ENCODE assay signal across 8 cellular contexts in the genomic region with DNA sequence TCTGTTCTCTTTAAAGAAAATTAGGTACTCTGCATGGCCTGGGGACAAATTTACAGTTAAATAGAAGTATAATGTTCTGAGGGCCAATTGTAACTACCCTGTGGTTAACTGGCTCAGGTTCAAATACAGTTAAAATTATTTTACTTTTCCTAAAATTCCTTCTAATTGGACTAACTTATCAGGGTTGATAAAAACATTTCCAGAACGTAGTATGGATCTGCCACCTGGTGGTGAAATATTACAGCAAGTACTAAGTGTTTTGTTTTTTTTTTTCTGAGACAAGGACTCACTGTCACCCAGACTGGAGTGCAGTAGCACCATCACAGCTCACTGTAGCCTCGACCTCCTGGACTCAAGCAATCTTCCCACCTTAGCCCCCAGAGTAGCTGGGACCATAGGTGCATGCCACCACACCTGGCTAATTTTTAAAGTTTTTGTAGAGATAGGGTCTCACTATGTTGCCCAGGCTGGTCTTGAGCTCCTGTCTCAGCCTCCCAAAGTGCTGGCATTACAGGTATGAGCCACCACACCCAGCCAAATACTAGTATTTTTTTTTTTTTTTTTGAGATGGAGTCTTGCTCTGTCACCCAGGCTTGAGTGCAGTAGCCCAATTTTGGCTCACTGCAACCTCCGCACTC. TPM values are rescaled to one million over a fixed set of nuclear protein-coding genes. Genes with fewer than 3 reads are reported as not detected.
DNase-seq lines count a peak whose midpoint lies in the region; ATAC-seq, FAIRE-seq and TF ChIP-seq lines count a peak whose summit lies in the region.

No MANE protein-coding gene starts in this region.

- TF ChIP-seq CTCF in BE2C (IDR thresholded peaks at IDR 0.05; ENCODE audit: low read depth, low read length) (peak; percentile 56), cardiac fibroblast (IDR thresholded peaks at IDR 0.05; ENCODE audit: low read depth, low read length) (peak; percentile 60), liver (IDR thresholded peaks at IDR 0.05; ENCODE audit: low read depth, low read length, missing input control) (peak; percentile 72)

- H3K27me3 ChIP-seq in BE2C (no peaks in the 10 kb centered on the region), liver (ENCODE audit: control insufficient read depth in 4 of 4, insufficient read depth in 4 of 4, low read length in 3 of 4) (no peaks in the 10 kb centered on the region), aorta (ENCODE audit: control insufficient read depth in 1 of 2, insufficient read depth in 2 of 2, low read length in 1 of 2) (no peaks in the 10 kb centered on the region)

- no peaks in the 10 kb centered on the region for H3K4me1 ChIP-seq in BE2C
- H3K4me1 ChIP-seq in liver (ENCODE audit: control insufficient read depth in 4 of 4, insufficient read depth in 4 of 4, low read length in 3 of 4) = peaks cover 2 to 13% (median 8%) of the 10 kb centered on the region in 4 donors
- H3K4me1 ChIP-seq in aorta (ENCODE audit: control insufficient read depth in 1 of 2, insufficient read depth in 2 of 2, low read length in 2 of 2) = peaks cover 2 to 8% of the 10 kb centered on the region in 2 donors

- H3K9me3 ChIP-seq in BE2C (no peaks in the 10 kb centered on the region), liver (ENCODE audit: control insufficient read depth in 4 of 4, low read length in 3 of 4) (no peaks in the 10 kb centered on the region), aorta (ENCODE audit: control insufficient read depth, low read length) (no peaks in the 10 kb centered on the region)

- no peak for TF ChIP-seq POLR2A in GM12891 (IDR thresholded peaks at IDR 0.05; ENCODE audit: low read depth, low read length)

- FAIRE-seq in GM12891 (lab: Jason Lieb, UNC) = peak; percentile 58

- 34% methylated on average over 3 of the region's 3 CpGs for WGBS in liver
- WGBS in aorta, 2 donors = 32 to 34% methylated on average over 3 of the region's 3 CpGs

- intact Hi-C loops in aorta (cut with DNase I) = loop anchor here (2.0 kb wide), 1 partner anchor 285 kb away; no protein-coding TSS in a partner anchor

- H3K27ac ChIP-seq in liver (ENCODE audit: low read depth in 1 of 2, low read length in 2 of 2) = no peak overlapping the region
- H3K27ac ChIP-seq in aorta (ENCODE audit: low read depth in 1 of 2, low read length in 2 of 2) = no peak overlapping the region

- peak; percentile 50 for ATAC-seq in aorta (ENCODE audit: low FRiP score)
- ATAC-seq in GM18867 (IDR thresholded peaks at IDR 0.05; ENCODE audit: unreplicated experiment) = no peak
- no peak for ATAC-seq in activated CD4-positive, CD25-positive, alpha-beta regulatory T cell treated with anti-CD3 and anti-CD28 coated beads, Interleukin-2, amount 50 U/mL, for 24 hours

- H3K4me3 ChIP-seq in BE2C (ENCODE audit: low read depth, low read length) (no peak overlapping the region), cardiac fibroblast (replicated peaks in 1 of 2; ENCODE audit: low read depth in 2 of 2, low read length in 2 of 2) (no peak overlapping the region), liver (ENCODE audit: low read depth in 1 of 3, low read length in 3 of 3) (no peak overlapping the region), aorta (ENCODE audit: low read length in 2 of 2) (no peak overlapping the region)

- no peak overlapping the region for H3K9ac ChIP-seq in liver (ENCODE audit: low read depth in 1 of 2, low read length in 2 of 2)

- no peaks in the 10 kb centered on the region for H3K36me3 ChIP-seq in BE2C
- H3K36me3 ChIP-seq in liver (ENCODE audit: control insufficient read depth in 4 of 4, insufficient read depth in 3 of 4, low read depth in 1 of 4, low read length in 3 of 4) = no peaks in the 10 kb centered on the region
- no peaks in the 10 kb centered on the region for H3K36me3 ChIP-seq in aorta (ENCODE audit: control insufficient read depth in 1 of 2, insufficient read depth in 2 of 2, low read length in 1 of 2)

- DNase-seq in BE2C (peak; percentile 19), GM12891 (ENCODE audit: insufficient read length, low spot score) (no peak), NCI-H526 (lab: John Stamatoyannopoulos, UW) (peak; percentile 66 to 70), cardiac fibroblast (ENCODE audit: low read depth in 2 of 2) (peak; percentile 78 to 82), aorta (no peak)

- peak; percentile 91 to 92 for TF ChIP-seq RAD21 in liver (IDR thresholded peaks at IDR 0.05)

TF ChIP-seq in GM12891, 5 proteins besides CTCF, POLR2A, EP300 and RAD21:
- TF ChIP-seq PAX5 (IDR thresholded peaks at IDR 0.05; ENCODE audit: insufficient read depth, low read length, severe bottlenecking) = no peak
- no peak for TF ChIP-seq POU2F2 (IDR thresholded peaks at IDR 0.05; ENCODE audit: low read depth, low read length)
- no peak for TF ChIP-seq POLR2AphosphoS5 (IDR thresholded peaks at IDR 0.05; ENCODE audit: low read depth, low read length)
- TF ChIP-seq TAF1 (IDR thresholded peaks at IDR 0.05; ENCODE audit: low read depth, low read length) = no peak
- no peak for TF ChIP-seq SPI1 (IDR thresholded peaks at IDR 0.05; ENCODE audit: low read depth, low read length)
TF ChIP-seq in GM12891: peak in this region for 0.

TF ChIP-seq in liver, 16 proteins besides CTCF, POLR2A, EP300 and RAD21:
- TF ChIP-seq YY1 (IDR thresholded peaks at IDR 0.05) = no peak
- TF ChIP-seq TAF1 (conservative IDR thresholded peaks at IDR 0.05) = no peak
- TF ChIP-seq HNF4A (conservative IDR thresholded peaks at IDR 0.05) = peak in 1 of 2 donors; percentile 7
- TF ChIP-seq ZBTB33 (IDR thresholded peaks at IDR 0.05) = no peak
- no peak for TF ChIP-seq GABPA (IDR thresholded peaks at IDR 0.05 in 1 of 2, conservative IDR thresholded peaks at IDR 0.05 in 1 of 2)
- TF ChIP-seq, protein P1, sequence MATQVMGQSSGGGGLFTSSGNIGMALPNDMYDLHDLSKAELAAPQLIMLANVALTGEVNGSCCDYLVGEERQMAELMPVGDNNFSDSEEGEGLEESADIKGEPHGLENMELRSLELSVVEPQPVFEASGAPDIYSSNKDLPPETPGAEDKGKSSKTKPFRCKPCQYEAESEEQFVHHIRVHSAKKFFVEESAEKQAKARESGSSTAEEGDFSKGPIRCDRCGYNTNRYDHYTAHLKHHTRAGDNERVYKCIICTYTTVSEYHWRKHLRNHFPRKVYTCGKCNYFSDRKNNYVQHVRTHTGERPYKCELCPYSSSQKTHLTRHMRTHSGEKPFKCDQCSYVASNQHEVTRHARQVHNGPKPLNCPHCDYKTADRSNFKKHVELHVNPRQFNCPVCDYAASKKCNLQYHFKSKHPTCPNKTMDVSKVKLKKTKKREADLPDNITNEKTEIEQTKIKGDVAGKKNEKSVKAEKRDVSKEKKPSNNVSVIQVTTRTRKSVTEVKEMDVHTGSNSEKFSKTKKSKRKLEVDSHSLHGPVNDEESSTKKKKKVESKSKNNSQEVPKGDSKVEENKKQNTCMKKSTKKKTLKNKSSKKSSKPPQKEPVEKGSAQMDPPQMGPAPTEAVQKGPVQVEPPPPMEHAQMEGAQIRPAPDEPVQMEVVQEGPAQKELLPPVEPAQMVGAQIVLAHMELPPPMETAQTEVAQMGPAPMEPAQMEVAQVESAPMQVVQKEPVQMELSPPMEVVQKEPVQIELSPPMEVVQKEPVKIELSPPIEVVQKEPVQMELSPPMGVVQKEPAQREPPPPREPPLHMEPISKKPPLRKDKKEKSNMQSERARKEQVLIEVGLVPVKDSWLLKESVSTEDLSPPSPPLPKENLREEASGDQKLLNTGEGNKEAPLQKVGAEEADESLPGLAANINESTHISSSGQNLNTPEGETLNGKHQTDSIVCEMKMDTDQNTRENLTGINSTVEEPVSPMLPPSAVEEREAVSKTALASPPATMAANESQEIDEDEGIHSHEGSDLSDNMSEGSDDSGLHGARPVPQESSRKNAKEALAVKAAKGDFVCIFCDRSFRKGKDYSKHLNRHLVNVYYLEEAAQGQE (IDR thresholded peaks at IDR 0.05) = no peak
- TF ChIP-seq RXRA (IDR thresholded peaks at IDR 0.05) = no peak

RNA-seq across cellular contexts. Expression of gene NEO1, which starts 29.2 kb away (rescaled TPM):
- 2.5 TPM for polyA plus RNA-seq in BE2C (2012; ENCODE audit: insufficient read depth, insufficient read length, low read depth)
- 0.28 TPM for polyA plus RNA-seq in GM12891 (2012; ENCODE audit: low read depth, missing spikeins)
- total RNA-seq in liver (1 to 10 TPM; 5.6 to 9.9 TPM), aorta (10 to 100 TPM; 31.4 to 46.7 TPM)
- polyA plus RNA-seq in liver (1 to 10 TPM; 1.6 to 5.9 TPM), aorta (10 to 100 TPM; 11.3 to 18.1 TPM)

Comparison
In these comparisons a context has a peak if more than half of its experiments do, and no peak if none do; other contexts are left out.
1. DNase-seq: peak in BE2C (single experiment), NCI-H526 (2 of 2) and cardiac fibroblast (2 of 2); none in GM12891 (single experiment) and aorta (0 of 2).
2. Peak in every context shown above with its lines, with median percentiles within 50 percentile points of each other: CTCF ChIP-seq.